ENCODE assay signal across 16 cellular contexts in the genomic region with DNA sequence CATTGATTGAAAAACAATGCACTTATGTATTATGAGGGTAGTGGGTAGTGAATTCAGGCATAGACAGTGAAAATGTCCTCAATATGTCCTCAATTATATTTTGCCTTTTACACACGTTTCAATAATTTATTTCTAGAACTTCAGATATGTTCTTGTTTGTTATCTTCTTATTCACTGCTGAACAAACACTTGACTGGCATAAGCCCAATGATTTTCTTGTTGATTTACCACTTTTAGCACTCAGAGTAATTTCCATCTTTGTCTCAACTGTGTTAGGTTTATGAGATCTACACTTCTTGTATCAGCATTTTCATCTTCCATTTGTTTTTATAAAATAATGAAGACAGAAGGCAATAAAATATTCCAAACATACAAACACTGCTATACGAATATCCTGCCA.
DNase-seq lines count a peak whose midpoint lies in the region; ATAC-seq, FAIRE-seq and TF ChIP-seq lines count a peak whose summit lies in the region.
"Had no signal": no experiment of that assay in that cellular context is flagged by ENCODE, and none has a peak within 500 bp of the region (broad histone marks: within the 10 kb centered on the region; RNA-seq: fewer than 3 reads in every experiment).

No MANE protein-coding gene starts in this region.

- WGBS in liver: 25% methylated on average over 2 of the region's 2 CpGs
- WGBS in HepG2 (ENCODE audit: low lambda C conversion rate): 19% methylated on average over 2 of the region's 2 CpGs

- H3K27ac ChIP-seq in liver (ENCODE audit: low read depth in 1 of 2, low read length in 2 of 2) (no peak overlapping the region), HepG2 (ENCODE audit: extremely low read length, insufficient read depth, low read length) (no peak overlapping the region), left lung (no peak overlapping the region)
- H3K27ac ChIP-seq: BLaER1, GM23248 had no signal

- intact Hi-C loops in HepG2 (cut with micrococcal nuclease; ENCODE audit: unreplicated experiment): no loop called here
- intact Hi-C loops in left lung (cut with DNase I): no loop called here

- TF ChIP-seq EP300 in HepG2 (IDR thresholded peaks at IDR 0.05; ENCODE audit: low read depth in 2 of 2, low read length in 2 of 2): no peak
- no peak for TF ChIP-seq EP300 in HepG2 (CRISPR knock-in tag; IDR thresholded peaks at IDR 0.05; ENCODE audit: borderline replicate concordance)

- H4K20me1 ChIP-seq in HepG2 (ENCODE audit: insufficient read depth, low read length): no peaks in the 10 kb centered on the region
- H4K20me1 ChIP-seq: BLaER1 had no signal

- no peak overlapping the region for H3K4me3 ChIP-seq in liver (ENCODE audit: low read depth in 1 of 3, low read length in 3 of 3)
- H3K4me3 ChIP-seq in HepG2 (replicated peaks in 1 of 3; ENCODE audit: insufficient read depth in 1 of 3, low read depth in 2 of 3, low read length in 3 of 3): no peak overlapping the region
- H3K4me3 ChIP-seq in left lung: no peak overlapping the region
- H3K4me3 ChIP-seq: BLaER1, GM23248, HAP-1 had no signal

- no peak overlapping the region for H3K4me2 ChIP-seq in HepG2 (ENCODE audit: low read depth, low read length)
- H3K4me2 ChIP-seq: BLaER1 had no signal

- peaks cover 0 to 8% (median 3%) of the 10 kb centered on the region in 4 donors for H3K4me1 ChIP-seq in liver (ENCODE audit: control insufficient read depth in 4 of 4, insufficient read depth in 4 of 4, low read length in 3 of 4)
- no peaks in the 10 kb centered on the region for H3K4me1 ChIP-seq in HepG2 (ENCODE audit: insufficient read depth, low read length)
- H3K4me1 ChIP-seq in left lung: no peaks in the 10 kb centered on the region
- H3K4me1 ChIP-seq: BLaER1, HAP-1 had no signal

- H3K79me2 ChIP-seq in HepG2 (ENCODE audit: insufficient read depth, low read length): no peaks in the 10 kb centered on the region

- TF ChIP-seq CTCF in liver (IDR thresholded peaks at IDR 0.05; ENCODE audit: low read depth, low read length, missing input control) (no peak), HepG2 (CRISPR knock-in tag; IDR thresholded peaks at IDR 0.05) (no peak), left lung (IDR thresholded peaks at IDR 0.05) (no peak)

- no peak overlapping the region for H2AFZ ChIP-seq in HepG2 (ENCODE audit: low read length)
- H2AFZ ChIP-seq: GM23248 had no signal

- POLR2A ChIA-PET in HepG2 (lab: Yijun Ruan, JAX): no interaction called here

- H3K27me3 ChIP-seq in liver (ENCODE audit: control insufficient read depth in 4 of 4, insufficient read depth in 4 of 4, low read length in 3 of 4): no peaks in the 10 kb centered on the region
- H3K27me3 ChIP-seq in HepG2 (ENCODE audit: control insufficient read depth in 1 of 2, insufficient read depth in 2 of 2, low read length in 2 of 2): no peaks in the 10 kb centered on the region
- H3K27me3 ChIP-seq in left lung: no peaks in the 10 kb centered on the region
- H3K27me3 ChIP-seq: BLaER1 had no signal

- FAIRE-seq in HepG2 (lab: Jason Lieb, UNC): no peak
- FAIRE-seq: GM12892, GM18507 had no signal

- no peak for ATAC-seq in HepG2
- ATAC-seq in left lung: peak; percentile 33
- no peak for ATAC-seq in SK-N-SH treated with all-trans-retinoic acid at 6 μM for 48 hours
- no peak for ATAC-seq in HG03095 (IDR thresholded peaks at IDR 0.05; ENCODE audit: unreplicated experiment)

- TF ChIP-seq RAD21 in liver (IDR thresholded peaks at IDR 0.05) (no peak), HepG2 (CRISPR knock-in tag; IDR thresholded peaks at IDR 0.05) (no peak)

- DNase-seq in HepG2 (ENCODE audit: low spot score) (no peak), NCI-H748 treated with DMSO at 0.1 percent for 48 hours (lab: John Stamatoyannopoulos, UW) (peak; percentile 32), left lung (no peak), NK-92 (lab: John Stamatoyannopoulos, UW; ENCODE audit: unreplicated experiment) (no peak)
- DNase-seq: 8988T; CD4-positive, alpha-beta memory T cell; DMS79; GDM1; GM23248 had no signal

- no TSS peak for BruUV-seq in HepG2 (replicated peaks; lab: Mats Ljungman, UMichigan)

- no peaks in the 10 kb centered on the region for H3K9me3 ChIP-seq in liver (ENCODE audit: control insufficient read depth in 4 of 4, low read length in 3 of 4)
- H3K9me3 ChIP-seq in HepG2 (ENCODE audit: low read length): no peaks in the 10 kb centered on the region
- no peaks in the 10 kb centered on the region for H3K9me3 ChIP-seq in left lung
- H3K9me3 ChIP-seq: BLaER1, HAP-1 had no signal

- CTCF ChIA-PET in HepG2 (lab: Yijun Ruan, JAX; ENCODE audit: low intra/inter-chr PET ratio, low total read pairs): no interaction called here

- H3K36me3 ChIP-seq in liver (ENCODE audit: control insufficient read depth in 4 of 4, insufficient read depth in 3 of 4, low read depth in 1 of 4, low read length in 3 of 4) (no peaks in the 10 kb centered on the region), HepG2 (replicated peaks in 1 of 2; ENCODE audit: control insufficient read depth in 1 of 2, insufficient read depth in 2 of 2, low read length in 2 of 2) (no peaks in the 10 kb centered on the region), left lung (no peaks in the 10 kb centered on the region)
- H3K36me3 ChIP-seq: BLaER1, HAP-1 had no signal

- no peak for TF ChIP-seq POLR2A in HepG2 (IDR thresholded peaks at IDR 0.05; ENCODE audit: insufficient read depth in 1 of 2, low read depth in 2 of 2, low read length in 2 of 2)

- in situ Hi-C loops in HepG2 (cut with HindIII; ENCODE audit: extremely low pct_ligation_motif_present, low pct_unique_long_range_greater_than_20kb): loop anchor here (25.0 kb wide), 1 partner anchor 1166 kb away; no protein-coding TSS in a partner anchor

- H3K9ac ChIP-seq in liver (ENCODE audit: low read depth in 1 of 2, low read length in 2 of 2): no peak overlapping the region
- no peak overlapping the region for H3K9ac ChIP-seq in HepG2 (ENCODE audit: insufficient read depth, low read depth, low read length)
- H3K9ac ChIP-seq: BLaER1, GM23248 had no signal

TF ChIP-seq in liver, 16 proteins besides CTCF, POLR2A, EP300 and RAD21:
- TF ChIP-seq GABPA (IDR thresholded peaks at IDR 0.05 in 1 of 2, conservative IDR thresholded peaks at IDR 0.05 in 1 of 2): no peak
- TF ChIP-seq FOXA2 (IDR thresholded peaks at IDR 0.05): peak; percentile 16
- TF ChIP-seq, protein P1, sequence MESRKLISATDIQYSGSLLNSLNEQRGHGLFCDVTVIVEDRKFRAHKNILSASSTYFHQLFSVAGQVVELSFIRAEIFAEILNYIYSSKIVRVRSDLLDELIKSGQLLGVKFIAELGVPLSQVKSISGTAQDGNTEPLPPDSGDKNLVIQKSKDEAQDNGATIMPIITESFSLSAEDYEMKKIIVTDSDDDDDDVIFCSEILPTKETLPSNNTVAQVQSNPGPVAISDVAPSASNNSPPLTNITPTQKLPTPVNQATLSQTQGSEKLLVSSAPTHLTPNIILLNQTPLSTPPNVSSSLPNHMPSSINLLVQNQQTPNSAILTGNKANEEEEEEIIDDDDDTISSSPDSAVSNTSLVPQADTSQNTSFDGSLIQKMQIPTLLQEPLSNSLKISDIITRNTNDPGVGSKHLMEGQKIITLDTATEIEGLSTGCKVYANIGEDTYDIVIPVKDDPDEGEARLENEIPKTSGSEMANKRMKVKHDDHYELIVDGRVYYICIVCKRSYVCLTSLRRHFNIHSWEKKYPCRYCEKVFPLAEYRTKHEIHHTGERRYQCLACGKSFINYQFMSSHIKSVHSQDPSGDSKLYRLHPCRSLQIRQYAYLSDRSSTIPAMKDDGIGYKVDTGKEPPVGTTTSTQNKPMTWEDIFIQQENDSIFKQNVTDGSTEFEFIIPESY (IDR thresholded peaks at IDR 0.05): no peak
TF ChIP-seq in liver: peak in this region for 1.

TF ChIP-seq in HepG2, 621 proteins besides CTCF, POLR2A, EP300 and RAD21:
- no peak for TF ChIP-seq ZNF792 (CRISPR knock-in tag; IDR thresholded peaks at IDR 0.05)
- no peak for TF ChIP-seq SIN3B (IDR thresholded peaks at IDR 0.05; ENCODE audit: low read length)
- TF ChIP-seq SATB2 (CRISPR knock-in tag; IDR thresholded peaks at IDR 0.05): no peak
- TF ChIP-seq CBX5 (CRISPR knock-in tag; IDR thresholded peaks at IDR 0.05; ENCODE audit: borderline replicate concordance): no peak
- TF ChIP-seq BCL6 (CRISPR knock-in tag; IDR thresholded peaks at IDR 0.05): no peak
- TF ChIP-seq PAX8 (CRISPR knock-in tag; IDR thresholded peaks at IDR 0.05; ENCODE audit: borderline replicate concordance): no peak
- TF ChIP-seq, protein P2, sequence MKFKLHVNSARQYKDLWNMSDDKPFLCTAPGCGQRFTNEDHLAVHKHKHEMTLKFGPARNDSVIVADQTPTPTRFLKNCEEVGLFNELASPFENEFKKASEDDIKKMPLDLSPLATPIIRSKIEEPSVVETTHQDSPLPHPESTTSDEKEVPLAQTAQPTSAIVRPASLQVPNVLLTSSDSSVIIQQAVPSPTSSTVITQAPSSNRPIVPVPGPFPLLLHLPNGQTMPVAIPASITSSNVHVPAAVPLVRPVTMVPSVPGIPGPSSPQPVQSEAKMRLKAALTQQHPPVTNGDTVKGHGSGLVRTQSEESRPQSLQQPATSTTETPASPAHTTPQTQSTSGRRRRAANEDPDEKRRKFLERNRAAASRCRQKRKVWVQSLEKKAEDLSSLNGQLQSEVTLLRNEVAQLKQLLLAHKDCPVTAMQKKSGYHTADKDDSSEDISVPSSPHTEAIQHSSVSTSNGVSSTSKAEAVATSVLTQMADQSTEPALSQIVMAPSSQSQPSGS (CRISPR knock-in tag; IDR thresholded peaks at IDR 0.05): no peak

TF ChIP-seq in SK-N-SH treated with all-trans-retinoic acid at 6 μM for 48 hours, 23 proteins besides CTCF, POLR2A, EP300 and RAD21 (continues in another document):
- no peak for TF ChIP-seq ZNF565 (CRISPR knock-in tag; conservative IDR thresholded peaks at IDR 0.05; ENCODE audit: low read depth)
- no peak for TF ChIP-seq ZNF70 (CRISPR knock-in tag; IDR thresholded peaks at IDR 0.05)
- TF ChIP-seq, protein P3, sequence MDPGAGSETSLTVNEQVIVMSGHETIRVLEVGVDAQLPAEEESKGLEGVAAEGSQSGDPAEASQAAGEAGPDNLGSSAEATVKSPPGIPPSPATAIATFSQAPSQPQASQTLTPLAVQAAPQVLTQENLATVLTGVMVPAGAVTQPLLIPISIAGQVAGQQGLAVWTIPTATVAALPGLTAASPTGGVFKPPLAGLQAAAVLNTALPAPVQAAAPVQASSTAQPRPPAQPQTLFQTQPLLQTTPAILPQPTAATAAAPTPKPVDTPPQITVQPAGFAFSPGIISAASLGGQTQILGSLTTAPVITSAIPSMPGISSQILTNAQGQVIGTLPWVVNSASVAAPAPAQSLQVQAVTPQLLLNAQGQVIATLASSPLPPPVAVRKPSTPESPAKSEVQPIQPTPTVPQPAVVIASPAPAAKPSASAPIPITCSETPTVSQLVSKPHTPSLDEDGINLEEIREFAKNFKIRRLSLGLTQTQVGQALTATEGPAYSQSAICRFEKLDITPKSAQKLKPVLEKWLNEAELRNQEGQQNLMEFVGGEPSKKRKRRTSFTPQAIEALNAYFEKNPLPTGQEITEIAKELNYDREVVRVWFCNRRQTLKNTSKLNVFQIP (CRISPR knock-in tag; IDR thresholded peaks at IDR 0.05; ENCODE audit: borderline replicate concordance, low read depth): no peak
- TF ChIP-seq ZFP30 (CRISPR knock-in tag; IDR thresholded peaks at IDR 0.05): no peak
- TF ChIP-seq OSR1 (CRISPR knock-in tag; IDR thresholded peaks at IDR 0.05): no peak
- no peak for TF ChIP-seq TCF4 (CRISPR knock-in tag; IDR thresholded peaks at IDR 0.05; ENCODE audit: borderline replicate concordance)
